8 cellular contexts compared by ENCODE assay signal in the genomic region with DNA sequence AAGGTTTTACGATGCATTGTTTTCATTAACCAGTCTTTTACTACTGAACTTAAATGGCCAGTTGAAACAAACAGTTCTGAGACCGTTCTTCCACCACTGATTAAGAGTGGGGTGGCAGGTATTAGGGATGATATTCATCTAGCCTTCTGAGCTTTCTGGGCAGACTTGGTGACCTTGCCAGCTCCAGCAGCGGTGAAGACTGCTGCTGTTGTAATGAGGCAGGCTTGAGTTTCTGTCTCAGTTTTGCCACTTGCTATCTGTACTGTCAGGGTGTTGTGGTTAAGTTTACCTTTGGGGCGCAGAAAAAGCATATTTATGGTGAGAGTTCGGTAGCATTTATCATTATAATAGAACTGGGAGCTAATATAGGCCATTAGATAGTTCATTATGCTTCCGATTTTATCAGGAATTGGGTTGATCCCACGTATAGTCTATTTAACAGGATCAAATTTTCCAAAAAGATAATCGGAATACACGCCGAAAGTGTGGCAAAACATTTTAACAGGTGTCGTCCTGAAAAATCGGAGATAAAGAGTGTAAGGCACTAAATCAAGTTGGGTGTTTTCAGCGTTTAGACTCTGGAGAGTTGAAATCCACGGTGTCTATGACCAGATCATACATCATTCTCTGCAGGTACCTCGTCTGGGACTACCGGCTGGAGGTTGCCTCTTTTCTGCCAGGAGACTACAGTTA. TPM values are rescaled to one million over a fixed set of nuclear protein-coding genes. Genes with fewer than 3 reads are reported as not detected.
DNase-seq lines count a peak whose midpoint lies in the region; ATAC-seq and TF ChIP-seq lines count a peak whose summit lies in the region.

No MANE protein-coding gene starts in this region.

- DNase-seq in M059J (ENCODE audit: low read depth) (peak; percentile 18), glutamatergic neuron (no peak), progenitor cell of endocrine pancreas (ENCODE audit: low spot score, unreplicated experiment) (no peak)
- peak; percentile 25 for DNase-seq in activated T-helper 2 cell treated with anti-CD3 and anti-CD28 coated beads, Interferon-gamma antibody, Interleukin-2, Interleukin-4, amounts not matched to agents 10 μg/mL and 5 μg/mL and 100 μg/mL, durations not matched to agents 14 hours and 24 hours and 36 hours (ENCODE audit: low spot score)

- peaks cover 16% of the 10 kb centered on the region for H3K36me3 Mint-ChIP-seq in activated T-helper 2 cell treated with anti-CD3 and anti-CD28 coated beads, Interferon-gamma antibody, Interleukin-2, Interleukin-4, amounts not matched to agents 10 μg/mL and 5 μg/mL and 100 μg/mL, durations not matched to agents 14 hours and 24 hours and 36 hours (ENCODE audit: low read depth)
- H3K36me3 Mint-ChIP-seq in glutamatergic neuron (ENCODE audit: unreplicated experiment) (peaks cover 5% of the 10 kb centered on the region), progenitor cell of endocrine pancreas (ENCODE audit: insufficient read depth) (no peaks in the 10 kb centered on the region)

- peaks cover 33% of the 10 kb centered on the region for H3K4me1 Mint-ChIP-seq in activated T-helper 2 cell treated with anti-CD3 and anti-CD28 coated beads, Interferon-gamma antibody, Interleukin-2, Interleukin-4, amounts not matched to agents 10 μg/mL and 5 μg/mL and 100 μg/mL, durations not matched to agents 14 hours and 24 hours and 36 hours (ENCODE audit: low read depth)
- H3K4me1 Mint-ChIP-seq in glutamatergic neuron (ENCODE audit: low read depth, unreplicated experiment) = peaks cover 18% of the 10 kb centered on the region
- H3K4me1 Mint-ChIP-seq in progenitor cell of endocrine pancreas (ENCODE audit: low read depth) = peaks cover 23% of the 10 kb centered on the region

- H3K27me3 Mint-ChIP-seq in activated T-helper 2 cell treated with anti-CD3 and anti-CD28 coated beads, Interferon-gamma antibody, Interleukin-2, Interleukin-4, amounts not matched to agents 10 μg/mL and 5 μg/mL and 100 μg/mL, durations not matched to agents 14 hours and 24 hours and 36 hours (ENCODE audit: low read depth) = no peaks in the 10 kb centered on the region
- H3K27me3 Mint-ChIP-seq in glutamatergic neuron (ENCODE audit: unreplicated experiment) = peaks cover 5% of the 10 kb centered on the region
- H3K27me3 Mint-ChIP-seq in progenitor cell of endocrine pancreas = no peaks in the 10 kb centered on the region

- ATAC-seq in GM18511 (IDR thresholded peaks at IDR 0.05; ENCODE audit: unreplicated experiment) (peak; percentile 43), HG03045 (IDR thresholded peaks at IDR 0.05; ENCODE audit: unreplicated experiment) (no peak), GM18873 (IDR thresholded peaks at IDR 0.05; ENCODE audit: low FRiP score, unreplicated experiment) (no peak), HG03135 (IDR thresholded peaks at IDR 0.05; ENCODE audit: unreplicated experiment) (no peak)

- peak overlapping the region; percentile 98 for H3K4me3 Mint-ChIP-seq in activated T-helper 2 cell treated with anti-CD3 and anti-CD28 coated beads, Interferon-gamma antibody, Interleukin-2, Interleukin-4, amounts not matched to agents 10 μg/mL and 5 μg/mL and 100 μg/mL, durations not matched to agents 14 hours and 24 hours and 36 hours (ENCODE audit: low read depth)
- H3K4me3 Mint-ChIP-seq in glutamatergic neuron (ENCODE audit: unreplicated experiment) = peak overlapping the region; percentile 96
- H3K4me3 Mint-ChIP-seq in progenitor cell of endocrine pancreas (ENCODE audit: low read depth) = peak overlapping the region; percentile 96

- H3K27ac Mint-ChIP-seq in activated T-helper 2 cell treated with anti-CD3 and anti-CD28 coated beads, Interferon-gamma antibody, Interleukin-2, Interleukin-4, amounts not matched to agents 10 μg/mL and 5 μg/mL and 100 μg/mL, durations not matched to agents 14 hours and 24 hours and 36 hours = peak overlapping the region; percentile 99
- H3K27ac Mint-ChIP-seq in glutamatergic neuron (ENCODE audit: unreplicated experiment) (peak overlapping the region; percentile 99), progenitor cell of endocrine pancreas (peak overlapping the region; percentile 93)

- TF ChIP-seq CTCF in glutamatergic neuron (IDR thresholded peaks at IDR 0.05; ENCODE audit: partially characterized antibody, unreplicated experiment) (no peak), progenitor cell of endocrine pancreas (IDR thresholded peaks at IDR 0.05; ENCODE audit: unreplicated experiment) (no peak)

- H3K9me3 Mint-ChIP-seq in activated T-helper 2 cell treated with anti-CD3 and anti-CD28 coated beads, Interferon-gamma antibody, Interleukin-2, Interleukin-4, amounts not matched to agents 10 μg/mL and 5 μg/mL and 100 μg/mL, durations not matched to agents 14 hours and 24 hours and 36 hours = no peaks in the 10 kb centered on the region
- H3K9me3 Mint-ChIP-seq in glutamatergic neuron (ENCODE audit: unreplicated experiment) = peaks cover 7% of the 10 kb centered on the region
- no peaks in the 10 kb centered on the region for H3K9me3 Mint-ChIP-seq in progenitor cell of endocrine pancreas (ENCODE audit: low read depth)

- intact Hi-C loops in activated T-helper 2 cell treated with anti-CD3 and anti-CD28 coated beads, Interferon-gamma antibody, Interleukin-2, Interleukin-4, amounts not matched to agents 10 μg/mL and 5 μg/mL and 100 μg/mL, durations not matched to agents 14 hours and 24 hours and 36 hours (cut with micrococcal nuclease) = loop anchor here (5.0 to 10.0 kb wide), 2 partner anchors 144 to 163 kb away; a partner anchor contains a TSS

RNA-seq across cellular contexts. Expression of a gene that starts 0.7 kb away (rescaled TPM):
- total RNA-seq in M059J (2014; rRNA removed; shearing (Covaris generic)) = 39.0 and 44.7 TPM in 2 replicates
- total RNA-seq in activated T-helper 2 cell treated with anti-CD3 and anti-CD28 coated beads, Interferon-gamma antibody, Interleukin-2, Interleukin-4, amounts not matched to agents 10 μg/mL and 5 μg/mL and 100 μg/mL, durations not matched to agents 14 hours and 24 hours and 36 hours = 25.7 and 27.9 TPM in 2 replicates
- total RNA-seq in glutamatergic neuron (ENCODE audit: unreplicated experiment) (88.2 TPM), progenitor cell of endocrine pancreas (39.2 and 43.2 TPM in 2 replicates)

RNA-seq across cellular contexts. Expression of a gene that starts 15.2 kb away (rescaled TPM):
- 0.47 and 1.3 TPM in 2 replicates for total RNA-seq in M059J (2014; rRNA removed; shearing (Covaris generic))
- total RNA-seq in activated T-helper 2 cell treated with anti-CD3 and anti-CD28 coated beads, Interferon-gamma antibody, Interleukin-2, Interleukin-4, amounts not matched to agents 10 μg/mL and 5 μg/mL and 100 μg/mL, durations not matched to agents 14 hours and 24 hours and 36 hours = 0.50 and 0.62 TPM in 2 replicates
- not detected for total RNA-seq in glutamatergic neuron (ENCODE audit: unreplicated experiment)
- not detected in 2 replicates for total RNA-seq in progenitor cell of endocrine pancreas

RNA-seq across cellular contexts. Expression of a gene that starts 42.0 kb away (rescaled TPM):
- total RNA-seq in M059J (2014; rRNA removed; shearing (Covaris generic)) = 0.96 TPM in 1 of 2 replicates, not detected in the other
- 0.94 TPM in 1 of 2 replicates, not detected in the other for total RNA-seq in activated T-helper 2 cell treated with anti-CD3 and anti-CD28 coated beads, Interferon-gamma antibody, Interleukin-2, Interleukin-4, amounts not matched to agents 10 μg/mL and 5 μg/mL and 100 μg/mL, durations not matched to agents 14 hours and 24 hours and 36 hours
- total RNA-seq in glutamatergic neuron (ENCODE audit: unreplicated experiment) (0.71 TPM), progenitor cell of endocrine pancreas (0.36 and 1.0 TPM in 2 replicates)

RNA-seq across cellular contexts. Expression of a gene that starts 48.9 kb away (rescaled TPM):
- 6.7 and 13.8 TPM in 2 replicates for total RNA-seq in M059J (2014; rRNA removed; shearing (Covaris generic))
- total RNA-seq in activated T-helper 2 cell treated with anti-CD3 and anti-CD28 coated beads, Interferon-gamma antibody, Interleukin-2, Interleukin-4, amounts not matched to agents 10 μg/mL and 5 μg/mL and 100 μg/mL, durations not matched to agents 14 hours and 24 hours and 36 hours = 16.5 and 16.8 TPM in 2 replicates
- total RNA-seq in glutamatergic neuron (ENCODE audit: unreplicated experiment) (8.3 TPM), progenitor cell of endocrine pancreas (20.0 and 20.8 TPM in 2 replicates)

Comparison
In these comparisons a context has a peak if more than half of its experiments do, and no peak if none do; other contexts are left out.
1. DNase-seq: peak in M059J (single experiment) and activated T-helper 2 cell treated with anti-CD3 and anti-CD28 coated beads, Interferon-gamma antibody, Interleukin-2, Interleukin-4, amounts not matched to agents 10 μg/mL and 5 μg/mL and 100 μg/mL, durations not matched to agents 14 hours and 24 hours and 36 hours (single experiment); none in glutamatergic neuron (single experiment) and progenitor cell of endocrine pancreas (single experiment).
2. Peak in every context shown above with its lines, with median percentiles within 50 percentile points of each other: H3K27ac Mint-ChIP-seq and H3K4me3 Mint-ChIP-seq.